In the genomic region with DNA sequence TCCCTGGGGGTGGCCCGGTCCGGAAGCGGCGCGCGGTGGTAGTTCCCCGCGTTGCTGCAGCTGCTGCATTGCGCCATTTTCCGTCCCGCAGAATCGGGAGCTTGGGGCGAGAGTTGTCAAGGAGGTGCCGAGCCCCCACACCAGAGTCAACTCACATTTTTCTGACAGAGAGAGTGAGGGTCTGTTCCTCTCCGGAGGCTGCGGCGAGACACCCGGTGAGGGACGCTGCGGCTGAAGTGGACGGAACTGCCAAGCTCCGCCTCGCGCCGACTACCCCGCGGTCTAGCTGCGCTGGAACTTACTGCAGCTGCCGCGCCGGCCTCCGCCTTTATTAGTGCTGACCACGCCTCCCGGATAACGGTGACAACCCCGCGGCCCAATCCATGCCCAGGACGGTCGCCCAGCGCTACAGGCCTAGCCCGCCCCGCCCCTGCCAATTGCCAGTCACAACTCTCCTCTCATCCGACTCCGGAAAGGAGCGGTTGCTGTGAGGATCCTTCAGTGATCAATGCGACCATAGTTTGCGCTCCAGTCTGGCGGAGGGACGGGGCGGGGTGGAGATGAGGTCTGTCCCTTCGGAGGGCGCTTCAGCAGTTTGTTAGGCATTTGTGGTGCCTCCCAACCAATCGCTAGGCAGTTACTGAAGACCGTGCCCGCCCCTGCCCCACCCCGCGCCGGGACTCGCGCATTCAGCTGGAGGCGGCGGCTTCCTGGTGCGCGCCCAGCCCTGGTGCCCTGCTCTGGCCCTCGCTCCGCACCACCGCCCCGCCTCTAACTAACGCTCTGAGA, we compare ENCODE assay signal across 8 cellular contexts. TPM values are rescaled to one million over a fixed set of nuclear protein-coding genes. Genes with fewer than 3 reads are reported as not detected.
A peak's percentile ranks its signal among the peaks of the same experiment; 100 is the strongest.
DNase-seq lines count a peak whose midpoint lies in the region; ATAC-seq and TF ChIP-seq lines count a peak whose summit lies in the region.

A gene with protein sequence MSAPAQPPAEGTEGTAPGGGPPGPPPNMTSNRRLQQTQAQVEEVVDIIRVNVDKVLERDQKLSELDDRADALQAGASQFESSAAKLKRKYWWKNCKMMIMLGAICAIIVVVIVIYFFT (minus strand): TSS at position 303 of the 789 bp plus-strand sequence. CDS start 146 bp downstream, at position 157.

- H3K9me3 ChIP-seq in parathyroid adenoma (ENCODE audit: control insufficient read depth, low read length): no peaks in the 10 kb centered on the region
- H3K9me3 ChIP-seq in transverse colon: no peaks in the 10 kb centered on the region

- TF ChIP-seq CTCF in GM12864 (IDR thresholded peaks at IDR 0.05; ENCODE audit: low read depth, low read length, missing control alignments) (no peak), parathyroid adenoma (IDR thresholded peaks at IDR 0.05) (no peak), transverse colon (IDR thresholded peaks at IDR 0.05) (peak in 1 of 5 experiments; percentile 36)

- intact Hi-C loops in Right ventricle myocardium superior (cut with DNase I) (no loop called here), transverse colon (cut with DNase I; ENCODE audit: low total_unique reads) (no loop called here)

- 0% methylated on average over 25 of the region's 69 CpGs; no CpG with 5 or more reads in 1 of the 2 donors for WGBS in transverse colon (ENCODE audit: low coverage in 1 of 2), 2 donors

- H3K79me2 ChIP-seq in parathyroid adenoma: no peaks in the 10 kb centered on the region

- H2AFZ ChIP-seq in parathyroid adenoma: peak within 1 kb of the TSS; percentile 93

- H3K27ac ChIP-seq in parathyroid adenoma: peak within 1 kb of the TSS; percentile 83
- peak within 1 kb of the TSS; percentile 88 to 96 (median 90) for H3K27ac ChIP-seq in transverse colon

- H3K27me3 ChIP-seq in parathyroid adenoma (ENCODE audit: control insufficient read depth, insufficient read depth, low read length): no peaks in the 10 kb centered on the region
- no peaks in the 10 kb centered on the region for H3K27me3 ChIP-seq in transverse colon

- TF ChIP-seq EP300 in transverse colon (IDR thresholded peaks at IDR 0.05; ENCODE audit: low read depth): no peak

- peak within 1 kb of the TSS; percentile 86 for H3K4me3 ChIP-seq in GM12864 (ENCODE audit: low read depth, low read length)
- H3K4me3 ChIP-seq in parathyroid adenoma (ENCODE audit: low read depth, low read length): peak within 1 kb of the TSS; percentile 88
- peak within 1 kb of the TSS; percentile 49 to 78 (median 64) for H3K4me3 ChIP-seq in transverse colon

- ATAC-seq in HG02759 (IDR thresholded peaks at IDR 0.05; ENCODE audit: unreplicated experiment) (peak; percentile 85), Right ventricle myocardium superior (ENCODE audit: poor library complexity) (peak; percentile 97)

- H3K4me1 ChIP-seq in parathyroid adenoma (peaks cover 13% of the 10 kb centered on the region), transverse colon (peaks cover 8 to 40% (median 33%) of the 10 kb centered on the region in 4 donors)

- H3K36me3 ChIP-seq in parathyroid adenoma (ENCODE audit: control insufficient read depth, insufficient read depth, low read length) (no peaks in the 10 kb centered on the region), transverse colon (peaks cover 0 to 6% (median 0%) of the 10 kb centered on the region in 4 donors)

- DNase-seq in GM12864 (ENCODE audit: low read depth) (peak; percentile 90), NCI-H1417 (lab: John Stamatoyannopoulos, UW) (peak; percentile 96 to 100 (median 98)), SW 1271 (lab: John Stamatoyannopoulos, UW) (peak; percentile 94 to 98), Right ventricle myocardium superior (peak; percentile 99), transverse colon (peak; percentile 98)
- DNase-seq in activated naive CD8-positive, alpha-beta T cell treated with anti-CD3 and anti-CD28 coated beads, Interleukin-2, amount 50 U/mL, for 16 hours (ENCODE audit: low read depth, low spot score): peak; percentile 94

- H3K9ac ChIP-seq in parathyroid adenoma: peak within 1 kb of the TSS; percentile 13

- TF ChIP-seq POLR2A in transverse colon (IDR thresholded peaks at IDR 0.05): peak; percentile 99

- peak within 1 kb of the TSS; percentile 97 for H3K4me2 ChIP-seq in parathyroid adenoma (ENCODE audit: low read length)

- in situ Hi-C loops in transverse colon (cut with MboI; ENCODE audit: low pct_ligation_motif_present in 1 of 4, low pct_unique_long_range_greater_than_20kb in 1 of 4, low sequenced_read_pairs in 3 of 4): loop anchor here in 2 of 4 donors (25.0 kb wide), 1 partner anchor 133 kb away; a partner anchor contains a TSS

RNA-seq across cellular contexts. Expression of the gene that starts here (rescaled TPM):
- total RNA-seq in Right ventricle myocardium superior (3.2 TPM), transverse colon (10 to 100 TPM in 3 of 4 donors, 1 to 10 TPM in 1; 2.6 to 23.1 (median 17.7) TPM)

Comparison
In these comparisons a context has a peak if more than half of its experiments do, and no peak if none do; other contexts are left out.
1. Peak in every context shown above with its lines: DNase-seq, ATAC-seq, H3K4me3 ChIP-seq and H3K27ac ChIP-seq.